9 cellular contexts compared by ENCODE assay signal in the genomic region with DNA sequence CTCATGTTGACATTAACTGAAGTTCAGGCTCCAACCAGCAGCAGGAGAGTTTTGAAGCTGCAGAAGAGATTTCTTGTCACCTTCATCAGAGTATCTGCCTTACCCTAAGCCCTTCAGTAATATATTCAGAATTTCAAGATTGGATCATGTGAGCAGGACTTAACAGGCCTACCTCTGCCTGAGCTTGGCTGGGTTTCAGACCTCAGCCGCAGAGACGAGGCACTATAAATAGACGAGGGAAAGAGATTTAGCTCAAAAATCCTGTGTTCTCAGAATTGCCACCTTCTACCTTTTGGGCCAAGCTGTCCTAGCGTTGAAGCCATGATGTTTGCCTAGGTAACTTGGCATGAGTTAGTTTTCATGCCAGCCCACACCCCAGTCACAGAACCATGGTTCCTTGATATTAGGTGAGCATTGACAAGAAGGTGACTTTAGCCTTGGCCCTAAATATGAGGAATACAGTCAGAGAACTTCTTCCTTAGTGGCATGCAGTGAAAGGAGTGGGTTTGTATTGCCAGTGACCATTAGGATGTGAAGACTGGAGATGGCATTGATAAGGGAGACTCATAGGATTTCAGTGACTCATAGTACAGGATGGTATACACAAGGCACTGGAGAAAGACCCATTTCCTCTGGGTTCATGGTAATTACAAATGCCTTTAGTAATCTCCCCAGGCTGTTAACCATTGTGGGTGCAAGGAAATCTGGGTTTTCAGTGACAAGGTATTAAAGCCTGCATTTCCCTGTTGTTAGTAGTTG.
DNase-seq lines count a peak whose midpoint lies in the region; ATAC-seq and TF ChIP-seq lines count a peak whose summit lies in the region.
"Had no signal": no experiment of that assay in that cellular context is flagged by ENCODE, and none has a peak within 500 bp of the region (broad histone marks: within the 10 kb centered on the region; RNA-seq: fewer than 3 reads in every experiment).

No MANE protein-coding gene starts in this region.

- H3K9me3 Mint-ChIP-seq in activated naive CD4-positive, alpha-beta T cell treated with anti-CD3 and anti-CD28 coated beads, Interleukin-2, amount 50 U/mL, for 72 hours: peaks cover 0 to 4% of the 10 kb centered on the region in 2 donors
- H3K9me3 Mint-ChIP-seq in activated T-helper 2 cell treated with anti-CD3 and anti-CD28 coated beads, Interferon-gamma antibody, Interleukin-2, Interleukin-4, amounts not matched to agents 10 μg/mL and 5 μg/mL and 100 μg/mL, durations not matched to agents 14 hours and 24 hours and 36 hours: no peaks in the 10 kb centered on the region

- no peaks in the 10 kb centered on the region for H3K27me3 Mint-ChIP-seq in activated T-helper 2 cell treated with anti-CD3 and anti-CD28 coated beads, Interferon-gamma antibody, Interleukin-2, Interleukin-4, amounts not matched to agents 10 μg/mL and 5 μg/mL and 100 μg/mL, durations not matched to agents 14 hours and 24 hours and 36 hours (ENCODE audit: low read depth)

- H3K27ac ChIP-seq in upper lobe of right lung: no peak overlapping the region

- no peak for TF ChIP-seq CTCF in upper lobe of right lung (IDR thresholded peaks at IDR 0.05)

- H3K9me3 ChIP-seq in upper lobe of right lung: no peaks in the 10 kb centered on the region

- peaks cover 37% of the 10 kb centered on the region for H3K4me1 Mint-ChIP-seq in activated T-helper 2 cell treated with anti-CD3 and anti-CD28 coated beads, Interferon-gamma antibody, Interleukin-2, Interleukin-4, amounts not matched to agents 10 μg/mL and 5 μg/mL and 100 μg/mL, durations not matched to agents 14 hours and 24 hours and 36 hours (ENCODE audit: low read depth)

- no peaks in the 10 kb centered on the region for H3K36me3 ChIP-seq in upper lobe of right lung

- H3K27me3 ChIP-seq in upper lobe of right lung: no peaks in the 10 kb centered on the region

- H3K4me3 ChIP-seq in upper lobe of right lung: no peak overlapping the region

- H3K36me3 Mint-ChIP-seq in activated naive CD4-positive, alpha-beta T cell treated with anti-CD3 and anti-CD28 coated beads, Interleukin-2, amount 50 U/mL, for 72 hours: peaks cover 4 to 12% of the 10 kb centered on the region in 2 donors
- H3K36me3 Mint-ChIP-seq in activated T-helper 2 cell treated with anti-CD3 and anti-CD28 coated beads, Interferon-gamma antibody, Interleukin-2, Interleukin-4, amounts not matched to agents 10 μg/mL and 5 μg/mL and 100 μg/mL, durations not matched to agents 14 hours and 24 hours and 36 hours (ENCODE audit: low read depth): peaks cover 22% of the 10 kb centered on the region
- H3K36me3 Mint-ChIP-seq: CD14-positive monocyte had no signal

- H3K4me1 ChIP-seq in upper lobe of right lung: no peaks in the 10 kb centered on the region

- ATAC-seq in activated naive CD4-positive, alpha-beta T cell treated with anti-CD3 and anti-CD28 coated beads, Interleukin-2, amount 50 U/mL, for 72 hours: peak in 1 of 2 donors; percentile 76
- ATAC-seq in left ventricle myocardium superior (peak; percentile 63), upper lobe of right lung (peak; percentile 19), HG03159 (IDR thresholded peaks at IDR 0.05; ENCODE audit: unreplicated experiment) (no peak)

- no peak for DNase-seq in activated naive CD4-positive, alpha-beta T cell treated with anti-CD3 and anti-CD28 coated beads, Interleukin-2, amount 50 U/mL, for 72 hours (ENCODE audit: low spot score in 2 of 2)
- no peak for DNase-seq in activated naive CD4-positive, alpha-beta T cell (lab: John Stamatoyannopoulos, UW)
- DNase-seq in activated T-helper 2 cell treated with anti-CD3 and anti-CD28 coated beads, Interferon-gamma antibody, Interleukin-2, Interleukin-4, amounts not matched to agents 10 μg/mL and 5 μg/mL and 100 μg/mL, durations not matched to agents 14 hours and 24 hours and 36 hours (ENCODE audit: low spot score): no peak
- DNase-seq in left ventricle myocardium superior (peak; percentile 51), upper lobe of right lung (no peak), putamen (ENCODE audit: low spot score) (no peak), NK-92 (lab: John Stamatoyannopoulos, UW; ENCODE audit: unreplicated experiment) (no peak)

- intact Hi-C loops in activated T-helper 2 cell treated with anti-CD3 and anti-CD28 coated beads, Interferon-gamma antibody, Interleukin-2, Interleukin-4, amounts not matched to agents 10 μg/mL and 5 μg/mL and 100 μg/mL, durations not matched to agents 14 hours and 24 hours and 36 hours (cut with micrococcal nuclease): no loop called here
- intact Hi-C loops in left ventricle myocardium superior (cut with micrococcal nuclease): no loop called here
- intact Hi-C loops in upper lobe of right lung (cut with DNase I): no loop called here

- no peak overlapping the region for H3K4me3 Mint-ChIP-seq in activated T-helper 2 cell treated with anti-CD3 and anti-CD28 coated beads, Interferon-gamma antibody, Interleukin-2, Interleukin-4, amounts not matched to agents 10 μg/mL and 5 μg/mL and 100 μg/mL, durations not matched to agents 14 hours and 24 hours and 36 hours (ENCODE audit: low read depth)
- H3K4me3 Mint-ChIP-seq: CD14-positive monocyte had no signal

- H3K27ac Mint-ChIP-seq in activated naive CD4-positive, alpha-beta T cell treated with anti-CD3 and anti-CD28 coated beads, Interleukin-2, amount 50 U/mL, for 72 hours: peak overlapping the region; percentile 26 to 55
- peak overlapping the region; percentile 50 for H3K27ac Mint-ChIP-seq in activated T-helper 2 cell treated with anti-CD3 and anti-CD28 coated beads, Interferon-gamma antibody, Interleukin-2, Interleukin-4, amounts not matched to agents 10 μg/mL and 5 μg/mL and 100 μg/mL, durations not matched to agents 14 hours and 24 hours and 36 hours
- H3K27ac Mint-ChIP-seq: CD14-positive monocyte had no signal
